2 cellular contexts compared by ENCODE assay signal in genomic region chr1:197130677-197131304, GRCh38.
TF ChIP-seq lines count a peak whose summit lies in the region.

No MANE protein-coding gene starts in this region.

TF ChIP-seq in IMR-90, 13 proteins besides CTCF, POLR2A, EP300 and RAD21:
- TF ChIP-seq MXI1 (IDR thresholded peaks at IDR 0.05; ENCODE audit: borderline replicate concordance, low read depth, low read length) = no peak
- no peak for TF ChIP-seq CHD1 (IDR thresholded peaks at IDR 0.05; ENCODE audit: low read depth, low read length)
- TF ChIP-seq RCOR1 (IDR thresholded peaks at IDR 0.05; ENCODE audit: insufficient replicate concordance, low read length) = no peak
- no peak for TF ChIP-seq MAZ (IDR thresholded peaks at IDR 0.05; ENCODE audit: borderline replicate concordance, low read depth, low read length)
- no peak for TF ChIP-seq MAFK (IDR thresholded peaks at IDR 0.05; ENCODE audit: low read depth, low read length)
- no peak for TF ChIP-seq FOS (IDR thresholded peaks at IDR 0.05; ENCODE audit: low read depth, low read length)
- no peak for TF ChIP-seq ELK1 (IDR thresholded peaks at IDR 0.05; ENCODE audit: borderline replicate concordance, low read depth, low read length)
- no peak for TF ChIP-seq RFX5 (IDR thresholded peaks at IDR 0.05; ENCODE audit: low read depth, low read length)

TF ChIP-seq in HepG2, 621 proteins besides CTCF, POLR2A, EP300 and RAD21:
- TF ChIP-seq SNAPC2 (CRISPR knock-in tag; IDR thresholded peaks at IDR 0.05) (no peak), ZNF607 (CRISPR knock-in tag; IDR thresholded peaks at IDR 0.05; ENCODE audit: borderline replicate concordance) (no peak)
